ENCODE assay signal across 24 cellular contexts in the genomic region with DNA sequence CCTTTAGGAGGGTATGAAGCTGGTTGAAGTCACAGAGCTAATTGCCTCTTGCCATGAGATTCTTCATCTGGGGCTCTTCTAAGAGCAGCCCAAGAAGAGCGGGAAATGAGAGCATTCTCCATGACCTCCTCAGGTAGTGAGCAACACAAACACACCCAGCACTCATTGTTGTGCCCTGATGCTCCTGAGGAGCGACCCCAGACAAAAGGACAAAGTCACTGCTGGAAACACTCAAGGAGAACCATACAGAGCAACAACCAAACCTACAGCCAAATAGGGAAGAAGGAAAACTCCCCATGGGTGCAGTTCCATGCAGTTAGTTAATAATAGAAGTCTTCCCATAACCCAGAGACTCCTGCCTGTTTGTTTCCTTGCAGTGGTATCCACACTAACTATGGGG.
"Had no signal": no experiment of that assay in that cellular context is flagged by ENCODE, and none has a peak within 500 bp of the region (broad histone marks: within the 10 kb centered on the region; RNA-seq: fewer than 3 reads in every experiment).

No MANE protein-coding gene starts in this region.

- H3K4me2 ChIP-seq: KMS-11, SK-N-SH had no signal

- H3K4me3 ChIP-seq: K562 had no signal

- H3K4me3 Mint-ChIP-seq: IgD-negative memory B cell had no signal

- DNase-seq: Kasumi-1, MM.1S, NCI-H1092 treated with DMSO at 0.1 percent for 48 hours, NCI-H1436, NCI-H187, NCI-H2029, NCI-H2081 treated with DMSO at 0.1 percent for 48 hours, NCI-H2171, NCI-H226, NCI-H446, NCI-H510A, NCI-H524 treated with DMSO at 0.1 percent for 48 hours, NCI-H69, NCI-H774, RPMI8226, SHP77, SK-N-SH, SW 1271 had no signal

- H3K9me3 ChIP-seq: SK-N-SH had no signal

- H3K9ac ChIP-seq: KMS-11, SK-N-SH had no signal

- FAIRE-seq: HTR-8/SVneo, K562, RCC 7860 had no signal

- H3K36me3 Mint-ChIP-seq: IgD-negative memory B cell had no signal

- H3K27me3 Mint-ChIP-seq: IgD-negative memory B cell had no signal

- H3K27ac ChIP-seq: HL-60, KMS-11 had no signal

- ATAC-seq: K562 had no signal

- H3K27ac Mint-ChIP-seq: IgD-negative memory B cell had no signal
